In genomic region chr15:64096486-64097431, GRCh38 we compare ENCODE assay signal across 1 cellular context.
TF ChIP-seq lines count a peak whose summit lies in the region.

No MANE protein-coding gene starts in this region.

TF ChIP-seq in K562, 482 proteins besides CTCF, POLR2A, EP300 and RAD21 (continues in another document):
- TF ChIP-seq HSF4 (CRISPR knock-in tag; IDR thresholded peaks at IDR 0.05; ENCODE audit: borderline replicate concordance) (no peak), NFE2 (IDR thresholded peaks at IDR 0.05; ENCODE audit: low read depth) (no peak), ELF2 (CRISPR knock-in tag; IDR thresholded peaks at IDR 0.05) (no peak), RFX5 (IDR thresholded peaks at IDR 0.05; ENCODE audit: low read depth, low read length) (no peak), HDAC1 (IDR thresholded peaks at IDR 0.05) (no peak), SMARCA5 (IDR thresholded peaks at IDR 0.05) (no peak), EGR1 (conservative IDR thresholded peaks at IDR 0.05) (peak; percentile 21; the same call in 1 of the 2 replicates), ATF7 (IDR thresholded peaks at IDR 0.05) (no peak), CREB3L1 (IDR thresholded peaks at IDR 0.05; ENCODE audit: borderline replicate concordance, low read depth) (0 out of 2 replicates have a peak, but pooled peaks have one; percentile 6), SP1 (CRISPR knock-in tag; IDR thresholded peaks at IDR 0.05) (peak; percentile 42; the same call in 1 of the 2 replicates), KDM4B (IDR thresholded peaks at IDR 0.05; ENCODE audit: borderline replicate concordance in 2 of 2, low read depth in 1 of 2) (no peak), RCOR1 (IDR thresholded peaks at IDR 0.05; ENCODE audit: borderline replicate concordance in 1 of 2, low read depth in 2 of 2, low read length in 2 of 2) (no peak), CHD1 (IDR thresholded peaks at IDR 0.05; ENCODE audit: low read length) (peak; percentile 25), SAP30 (IDR thresholded peaks at IDR 0.05; ENCODE audit: borderline replicate concordance, insufficient read depth, low read depth, low read length, poor library complexity, severe bottlenecking) (peak; percentile 10), TSHZ1 (CRISPR knock-in tag; IDR thresholded peaks at IDR 0.05) (no peak), ZBTB1 (CRISPR knock-in tag; IDR thresholded peaks at IDR 0.05; ENCODE audit: borderline replicate concordance, low read depth) (peak; percentile 6; the same call in 1 of the 2 replicates), SRSF1 (IDR thresholded peaks at IDR 0.05; ENCODE audit: low read depth, low read length) (no peak), PCBP2 (IDR thresholded peaks at IDR 0.05; ENCODE audit: low read depth, low read length, poor library complexity, severe bottlenecking) (no peak), SIN3A (IDR thresholded peaks at IDR 0.05; ENCODE audit: borderline replicate concordance in 2 of 2, control insufficient read depth in 1 of 2, low read depth in 2 of 2, low read length in 2 of 2) (peak in 1 of 2 experiments; percentile 10; a peak in 1 of 4 replicates), MYNN (IDR thresholded peaks at IDR 0.05) (no peak), MYNN (CRISPR knock-in tag; IDR thresholded peaks at IDR 0.05) (no peak), NFIC (IDR thresholded peaks at IDR 0.05) (peak; percentile 74), ZNF77 (CRISPR knock-in tag; IDR thresholded peaks at IDR 0.05) (no peak), HIVEP1 (CRISPR knock-in tag; IDR thresholded peaks at IDR 0.05) (no peak), RBFOX2 (IDR thresholded peaks at IDR 0.05; ENCODE audit: low read depth, low read length) (no peak), POLR3G (IDR thresholded peaks at IDR 0.05; ENCODE audit: extremely low read depth, insufficient read length, insufficient replicate concordance) (no peak), ZNF780A (CRISPR knock-in tag; IDR thresholded peaks at IDR 0.05) (no peak), RFX1 (IDR thresholded peaks at IDR 0.05) (peak; percentile 74), HDAC8 (tag; IDR thresholded peaks at IDR 0.05) (no peak), ZKSCAN1 (IDR thresholded peaks at IDR 0.05; ENCODE audit: low read depth, low read length) (no peak), LEF1 (IDR thresholded peaks at IDR 0.05) (no peak), IRF9 (tag; IDR thresholded peaks at IDR 0.05) (no peak), PRDM10 (IDR thresholded peaks at IDR 0.05; ENCODE audit: partially characterized antibody) (no peak), CBX3 (IDR thresholded peaks at IDR 0.05; ENCODE audit: borderline replicate concordance in 1 of 2, low read length in 2 of 2) (no peak), THRAP3 (IDR thresholded peaks at IDR 0.05; ENCODE audit: borderline replicate concordance) (no peak), TAF9B (IDR thresholded peaks at IDR 0.05; ENCODE audit: partially characterized antibody) (no peak), SUPT5H (IDR thresholded peaks at IDR 0.05) (no peak), THAP7 (CRISPR knock-in tag; IDR thresholded peaks at IDR 0.05) (no peak), ZNF133 (CRISPR knock-in tag; IDR thresholded peaks at IDR 0.05) (no peak)
- TF ChIP-seq, protein P1, sequence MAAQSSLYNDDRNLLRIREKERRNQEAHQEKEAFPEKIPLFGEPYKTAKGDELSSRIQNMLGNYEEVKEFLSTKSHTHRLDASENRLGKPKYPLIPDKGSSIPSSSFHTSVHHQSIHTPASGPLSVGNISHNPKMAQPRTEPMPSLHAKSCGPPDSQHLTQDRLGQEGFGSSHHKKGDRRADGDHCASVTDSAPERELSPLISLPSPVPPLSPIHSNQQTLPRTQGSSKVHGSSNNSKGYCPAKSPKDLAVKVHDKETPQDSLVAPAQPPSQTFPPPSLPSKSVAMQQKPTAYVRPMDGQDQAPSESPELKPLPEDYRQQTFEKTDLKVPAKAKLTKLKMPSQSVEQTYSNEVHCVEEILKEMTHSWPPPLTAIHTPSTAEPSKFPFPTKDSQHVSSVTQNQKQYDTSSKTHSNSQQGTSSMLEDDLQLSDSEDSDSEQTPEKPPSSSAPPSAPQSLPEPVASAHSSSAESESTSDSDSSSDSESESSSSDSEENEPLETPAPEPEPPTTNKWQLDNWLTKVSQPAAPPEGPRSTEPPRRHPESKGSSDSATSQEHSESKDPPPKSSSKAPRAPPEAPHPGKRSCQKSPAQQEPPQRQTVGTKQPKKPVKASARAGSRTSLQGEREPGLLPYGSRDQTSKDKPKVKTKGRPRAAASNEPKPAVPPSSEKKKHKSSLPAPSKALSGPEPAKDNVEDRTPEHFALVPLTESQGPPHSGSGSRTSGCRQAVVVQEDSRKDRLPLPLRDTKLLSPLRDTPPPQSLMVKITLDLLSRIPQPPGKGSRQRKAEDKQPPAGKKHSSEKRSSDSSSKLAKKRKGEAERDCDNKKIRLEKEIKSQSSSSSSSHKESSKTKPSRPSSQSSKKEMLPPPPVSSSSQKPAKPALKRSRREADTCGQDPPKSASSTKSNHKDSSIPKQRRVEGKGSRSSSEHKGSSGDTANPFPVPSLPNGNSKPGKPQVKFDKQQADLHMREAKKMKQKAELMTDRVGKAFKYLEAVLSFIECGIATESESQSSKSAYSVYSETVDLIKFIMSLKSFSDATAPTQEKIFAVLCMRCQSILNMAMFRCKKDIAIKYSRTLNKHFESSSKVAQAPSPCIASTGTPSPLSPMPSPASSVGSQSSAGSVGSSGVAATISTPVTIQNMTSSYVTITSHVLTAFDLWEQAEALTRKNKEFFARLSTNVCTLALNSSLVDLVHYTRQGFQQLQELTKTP (IDR thresholded peaks at IDR 0.05; ENCODE audit: low read depth in 1 of 2, partially characterized antibody in 2 of 2) = no peak
- TF ChIP-seq, protein P2, sequence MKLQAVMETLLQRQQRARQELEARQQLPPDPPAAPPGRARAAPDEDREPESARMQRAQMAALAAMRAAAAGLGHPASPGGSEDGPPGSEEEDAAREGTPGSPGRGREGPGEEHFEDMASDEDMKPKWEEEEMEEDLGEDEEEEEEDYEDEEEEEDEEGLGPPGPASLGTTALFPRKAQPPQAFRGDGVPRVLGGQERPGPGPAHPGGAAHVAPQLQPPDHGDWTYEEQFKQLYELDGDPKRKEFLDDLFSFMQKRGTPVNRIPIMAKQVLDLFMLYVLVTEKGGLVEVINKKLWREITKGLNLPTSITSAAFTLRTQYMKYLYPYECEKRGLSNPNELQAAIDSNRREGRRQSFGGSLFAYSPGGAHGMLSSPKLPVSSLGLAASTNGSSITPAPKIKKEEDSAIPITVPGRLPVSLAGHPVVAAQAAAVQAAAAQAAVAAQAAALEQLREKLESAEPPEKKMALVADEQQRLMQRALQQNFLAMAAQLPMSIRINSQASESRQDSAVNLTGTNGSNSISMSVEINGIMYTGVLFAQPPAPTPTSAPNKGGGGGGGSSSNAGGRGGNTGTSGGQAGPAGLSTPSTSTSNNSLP (IDR thresholded peaks at IDR 0.05; ENCODE audit: borderline replicate concordance, low read depth, low read length) = 0 out of 2 replicates have a peak, but pooled peaks have one; percentile 41
- TF ChIP-seq, protein P3, sequence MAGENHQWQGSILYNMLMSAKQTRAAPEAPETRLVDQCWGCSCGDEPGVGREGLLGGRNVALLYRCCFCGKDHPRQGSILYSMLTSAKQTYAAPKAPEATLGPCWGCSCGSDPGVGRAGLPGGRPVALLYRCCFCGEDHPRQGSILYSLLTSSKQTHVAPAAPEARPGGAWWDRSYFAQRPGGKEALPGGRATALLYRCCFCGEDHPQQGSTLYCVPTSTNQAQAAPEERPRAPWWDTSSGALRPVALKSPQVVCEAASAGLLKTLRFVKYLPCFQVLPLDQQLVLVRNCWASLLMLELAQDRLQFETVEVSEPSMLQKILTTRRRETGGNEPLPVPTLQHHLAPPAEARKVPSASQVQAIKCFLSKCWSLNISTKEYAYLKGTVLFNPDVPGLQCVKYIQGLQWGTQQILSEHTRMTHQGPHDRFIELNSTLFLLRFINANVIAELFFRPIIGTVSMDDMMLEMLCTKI (IDR thresholded peaks at IDR 0.05; ENCODE audit: partially characterized antibody) = no peak
- TF ChIP-seq, protein P4, sequence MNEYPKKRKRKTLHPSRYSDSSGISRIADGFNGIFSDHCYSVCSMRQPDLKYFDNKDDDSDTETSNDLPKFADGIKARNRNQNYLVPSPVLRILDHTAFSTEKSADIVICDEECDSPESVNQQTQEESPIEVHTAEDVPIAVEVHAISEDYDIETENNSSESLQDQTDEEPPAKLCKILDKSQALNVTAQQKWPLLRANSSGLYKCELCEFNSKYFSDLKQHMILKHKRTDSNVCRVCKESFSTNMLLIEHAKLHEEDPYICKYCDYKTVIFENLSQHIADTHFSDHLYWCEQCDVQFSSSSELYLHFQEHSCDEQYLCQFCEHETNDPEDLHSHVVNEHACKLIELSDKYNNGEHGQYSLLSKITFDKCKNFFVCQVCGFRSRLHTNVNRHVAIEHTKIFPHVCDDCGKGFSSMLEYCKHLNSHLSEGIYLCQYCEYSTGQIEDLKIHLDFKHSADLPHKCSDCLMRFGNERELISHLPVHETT (CRISPR knock-in tag; conservative IDR thresholded peaks at IDR 0.05 in 1 of 2, IDR thresholded peaks at IDR 0.05 in 1 of 2) = no peak
- TF ChIP-seq, protein P5, sequence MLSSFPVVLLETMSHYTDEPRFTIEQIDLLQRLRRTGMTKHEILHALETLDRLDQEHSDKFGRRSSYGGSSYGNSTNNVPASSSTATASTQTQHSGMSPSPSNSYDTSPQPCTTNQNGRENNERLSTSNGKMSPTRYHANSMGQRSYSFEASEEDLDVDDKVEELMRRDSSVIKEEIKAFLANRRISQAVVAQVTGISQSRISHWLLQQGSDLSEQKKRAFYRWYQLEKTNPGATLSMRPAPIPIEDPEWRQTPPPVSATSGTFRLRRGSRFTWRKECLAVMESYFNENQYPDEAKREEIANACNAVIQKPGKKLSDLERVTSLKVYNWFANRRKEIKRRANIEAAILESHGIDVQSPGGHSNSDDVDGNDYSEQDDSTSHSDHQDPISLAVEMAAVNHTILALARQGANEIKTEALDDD (IDR thresholded peaks at IDR 0.05) = peak; percentile 15; the same call in 1 of the 2 replicates
